In genomic region chr9:89723696-89724095, GRCh38 we compare ENCODE assay signal across 19 cellular contexts.
DNase-seq lines count a peak whose midpoint lies in the region; TF ChIP-seq lines count a peak whose summit lies in the region.
"Had no signal": no experiment of that assay in that cellular context is flagged by ENCODE, and none has a peak within 500 bp of the region (broad histone marks: within the 10 kb centered on the region; RNA-seq: fewer than 3 reads in every experiment).

No MANE protein-coding gene starts in this region.

- no peak overlapping the region for H2AK5ac ChIP-seq in mesenchymal stem cell (ENCODE audit: low read length, severe bottlenecking)

- no peak overlapping the region for H2BK15ac ChIP-seq in mesenchymal stem cell (ENCODE audit: low read depth, poor library complexity, severe bottlenecking)

- no peak overlapping the region for H3K9ac ChIP-seq in mesenchymal stem cell (ENCODE audit: low read length)
- H3K9ac ChIP-seq: KMS-11, SK-N-SH had no signal

- no peak overlapping the region for H2AFZ ChIP-seq in mesenchymal stem cell (ENCODE audit: low read depth, low read length)

- no peak for TF ChIP-seq CTCF in testis (IDR thresholded peaks at IDR 0.05)

- H3K4me3 ChIP-seq in SJCRH30 = no peak overlapping the region
- no peak overlapping the region for H3K4me3 ChIP-seq in mesenchymal stem cell (ENCODE audit: insufficient read depth in 1 of 2, low read depth in 1 of 2, low read length in 2 of 2)
- H3K4me3 ChIP-seq in testis = no peak overlapping the region

- H3K14ac ChIP-seq in mesenchymal stem cell (ENCODE audit: low read length in 2 of 2) = no peak overlapping the region

- H3K23ac ChIP-seq in mesenchymal stem cell (ENCODE audit: low read length in 2 of 2) = no peak overlapping the region

- no peaks in the 10 kb centered on the region for H3K27me3 ChIP-seq in SJCRH30
- H3K27me3 ChIP-seq in mesenchymal stem cell (ENCODE audit: control insufficient read depth in 1 of 2, insufficient read depth in 1 of 2, low read length in 2 of 2) = peaks cover 28 to 34% of the 10 kb centered on the region in 2 experiments
- H3K27me3 ChIP-seq in testis = no peaks in the 10 kb centered on the region

- no peak overlapping the region for H4K8ac ChIP-seq in mesenchymal stem cell (ENCODE audit: low read length)

- no peak overlapping the region for H3K18ac ChIP-seq in mesenchymal stem cell (ENCODE audit: low read depth in 1 of 2, low read length in 2 of 2)

- H3K79me1 ChIP-seq in mesenchymal stem cell (replicated peaks; ENCODE audit: low read length, poor library complexity, severe bottlenecking) = no peaks in the 10 kb centered on the region

- no peak overlapping the region for H3K27ac ChIP-seq in SJCRH30
- H3K27ac ChIP-seq in mesenchymal stem cell (ENCODE audit: low read length, poor library complexity, severe bottlenecking) = no peak overlapping the region
- H3K27ac ChIP-seq in testis = no peak overlapping the region
- H3K27ac ChIP-seq: HL-60, KMS-11 had no signal

- peak overlapping the region in 1 of 2 experiments; percentile 25 for H2BK12ac ChIP-seq in mesenchymal stem cell (ENCODE audit: low read length in 2 of 2)

- no peak overlapping the region for H2BK5ac ChIP-seq in mesenchymal stem cell (ENCODE audit: low read depth, low read length, poor library complexity, severe bottlenecking)

- no peaks in the 10 kb centered on the region for H3K36me3 ChIP-seq in SJCRH30
- H3K36me3 ChIP-seq in mesenchymal stem cell (ENCODE audit: control insufficient read depth in 1 of 2, insufficient read depth in 2 of 2, low read depth in 1 of 2, low read length in 2 of 2) = no peaks in the 10 kb centered on the region
- H3K36me3 ChIP-seq in testis (ENCODE audit: low read depth, missing control alignments) = no peaks in the 10 kb centered on the region

- H3K9me3 ChIP-seq in SJCRH30 (replicated peaks) (no peaks in the 10 kb centered on the region), mesenchymal stem cell (ENCODE audit: control insufficient read depth, low read length) (no peaks in the 10 kb centered on the region), testis (no peaks in the 10 kb centered on the region)
- H3K9me3 ChIP-seq: SK-N-SH had no signal

- H4K91ac ChIP-seq in mesenchymal stem cell (ENCODE audit: low read length) = no peak overlapping the region

- no peak for TF ChIP-seq POLR2A in testis (IDR thresholded peaks at IDR 0.05)

- no peak overlapping the region for H3K4me2 ChIP-seq in mesenchymal stem cell (ENCODE audit: low read length, poor library complexity, severe bottlenecking)
- H3K4me2 ChIP-seq: KMS-11, SK-N-SH had no signal

- H3K4ac ChIP-seq in mesenchymal stem cell (ENCODE audit: low read depth in 1 of 2, low read length in 2 of 2) = no peak overlapping the region

- H3K4me1 ChIP-seq in SJCRH30 = peaks cover 16% of the 10 kb centered on the region
- H3K4me1 ChIP-seq in mesenchymal stem cell (ENCODE audit: control insufficient read depth, insufficient read depth, low read depth, low read length) = no peaks in the 10 kb centered on the region
- H3K4me1 ChIP-seq in testis = no peaks in the 10 kb centered on the region

- 30% methylated on average over 2 of the region's 2 CpGs for WGBS in mesenchymal stem cell
- WGBS in testis, 2 donors = 20 to 25% methylated on average over 2 of the region's 2 CpGs

- no peak overlapping the region for H2BK120ac ChIP-seq in mesenchymal stem cell (ENCODE audit: low read depth, low read length)

- intact Hi-C loops in testis (cut with DNase I; ENCODE audit: low total_unique reads) = no loop called here

- DNase-seq in NCI-H2029 (lab: John Stamatoyannopoulos, UW) (peak; percentile 32), NCI-H2029 treated with DMSO at 0.1 percent for 48 hours (lab: John Stamatoyannopoulos, UW) (no peak), D341Med (ENCODE audit: low spot score) (peak; percentile 36), SJCRH30 (peak; percentile 28 to 53), mesenchymal stem cell (peak; percentile 55), testis (no peak)
- no peak for DNase-seq in activated CD4-positive, alpha-beta T cell treated with anti-CD3 and anti-CD28 coated beads, Interleukin-2, amount 50 U/mL, for 4 hours
- DNase-seq: CD4-positive, alpha-beta memory T cell; DND-41; HFFc6; NCI-H1436; NCI-H2081; NCI-H345; NCI-H526 treated with DMSO at 0.1 percent for 48 hours; OCI-M1; SHP77; SK-N-SH had no signal

Comparison
In these comparisons a context has a peak if more than half of its experiments do, and no peak if none do; other contexts are left out.
1. DNase-seq: peak in NCI-H2029 (single experiment), D341Med (single experiment), SJCRH30 (2 of 2) and mesenchymal stem cell (single experiment); none in NCI-H2029 treated with DMSO at 0.1 percent for 48 hours (single experiment), testis (single experiment) and activated CD4-positive, alpha-beta T cell treated with anti-CD3 and anti-CD28 coated beads, Interleukin-2, amount 50 U/mL, for 4 hours (0 of 2).